ENCODE assay signal across 1 cellular context in genomic region chr3:139389552-139390368, GRCh38.
TF ChIP-seq lines count a peak whose summit lies in the region.

TSS of gene COPB2 (minus strand) at chr3:139389647. CDS start at chr3:139389550, 97 bp downstream.

TF ChIP-seq in HEK293, 187 proteins besides CTCF, POLR2A, EP300 and RAD21 (continued from another document):
- TF ChIP-seq, protein P1, sequence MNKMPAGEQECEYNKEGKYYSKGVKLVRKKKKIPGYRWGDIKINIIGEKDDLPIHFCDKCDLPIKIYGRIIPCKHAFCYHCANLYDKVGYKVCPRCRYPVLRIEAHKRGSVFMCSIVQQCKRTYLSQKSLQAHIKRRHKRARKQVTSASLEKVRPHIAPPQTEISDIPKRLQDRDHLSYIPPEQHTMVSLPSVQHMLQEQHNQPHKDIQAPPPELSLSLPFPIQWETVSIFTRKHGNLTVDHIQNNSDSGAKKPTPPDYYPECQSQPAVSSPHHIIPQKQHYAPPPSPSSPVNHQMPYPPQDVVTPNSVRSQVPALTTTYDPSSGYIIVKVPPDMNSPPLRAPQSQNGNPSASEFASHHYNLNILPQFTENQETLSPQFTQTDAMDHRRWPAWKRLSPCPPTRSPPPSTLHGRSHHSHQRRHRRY (tag by site-specific recombination; IDR thresholded peaks at IDR 0.05), result no peak
- TF ChIP-seq ZNF433 (tag by site-specific recombination; IDR thresholded peaks at IDR 0.05; ENCODE audit: low read depth), result no peak
- no peak for TF ChIP-seq ZNF354C (tag by site-specific recombination; IDR thresholded peaks at IDR 0.05; ENCODE audit: borderline replicate concordance, low read depth)
- no peak for TF ChIP-seq PRDM1 (tag by site-specific recombination; IDR thresholded peaks at IDR 0.05)
- no peak for TF ChIP-seq ZNF571 (tag by site-specific recombination; IDR thresholded peaks at IDR 0.05)
